22 cellular contexts compared by ENCODE assay signal in the genomic region with DNA sequence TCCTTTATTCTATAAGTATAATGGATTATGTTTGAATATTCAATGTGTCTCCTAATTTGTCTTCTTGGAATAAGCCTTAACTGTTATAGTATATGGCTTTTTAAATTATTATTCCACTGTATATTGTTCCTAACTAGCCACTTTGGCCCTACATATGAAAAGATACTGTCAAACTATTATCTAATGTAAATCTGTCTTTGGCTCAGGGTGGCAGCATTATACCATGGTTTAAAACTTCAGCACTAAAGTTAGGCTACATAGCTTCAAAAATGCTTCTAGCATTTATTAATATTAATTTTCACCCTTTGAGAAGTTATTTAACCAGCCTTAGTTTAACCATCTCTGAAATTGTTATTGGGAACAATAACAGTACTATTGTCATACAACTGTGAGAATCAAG.
A peak's percentile ranks its signal among the peaks of the same experiment; 100 is the strongest.
DNase-seq lines count a peak whose midpoint lies in the region; ATAC-seq, FAIRE-seq and TF ChIP-seq lines count a peak whose summit lies in the region.
"Had no signal": no experiment of that assay in that cellular context is flagged by ENCODE, and none has a peak within 500 bp of the region (broad histone marks: within the 10 kb centered on the region; RNA-seq: fewer than 3 reads in every experiment).

No MANE protein-coding gene starts in this region.

- H3K18ac ChIP-seq in H1 (ENCODE audit: extremely low read depth, low read length): no peak overlapping the region

- H3K4me3 ChIP-seq in GM23248 (no peak overlapping the region), H1 (ENCODE audit: extremely low read depth in 1 of 4, insufficient read depth in 2 of 4, low read depth in 3 of 4, low read length in 4 of 4) (no peak overlapping the region), testis (no peak overlapping the region)
- no peak overlapping the region for H3K4me3 ChIP-seq in naive thymus-derived CD4-positive, alpha-beta T cell (ENCODE audit: low read length)
- H3K4me3 ChIP-seq: K562, pancreas, SJSA1, spleen, uterus had no signal

- no peak for TF ChIP-seq CTCF in H1 (IDR thresholded peaks at IDR 0.05; ENCODE audit: control extremely low read depth in 1 of 3, insufficient read depth in 1 of 3, low read depth in 1 of 3, low read length in 3 of 3)
- no peak for TF ChIP-seq CTCF in testis (IDR thresholded peaks at IDR 0.05)

- H3K9me2 ChIP-seq in GM23248 (ENCODE audit: insufficient read depth): no peaks in the 10 kb centered on the region

- H3K4me2 ChIP-seq in GM23248 (ENCODE audit: unreplicated experiment): peak overlapping the region; percentile 64
- H3K4me2 ChIP-seq in H1 (ENCODE audit: insufficient read depth in 1 of 2, low read depth in 2 of 2, low read length in 2 of 2): no peak overlapping the region

- POLR2A ChIA-PET in H1 (lab: Charles Lee; ENCODE audit: partially characterized antibody): no interaction called here
- POLR2A ChIA-PET in naive thymus-derived CD4-positive, alpha-beta T cell (lab: Charles Lee): no interaction called here

- no peaks in the 10 kb centered on the region for H3K27me3 Mint-ChIP-seq in stimulated activated memory B cell treated with anti-CD40 and anti-IgM and Interleukin-4, amounts not matched to agents 10 μg/mL and 1 μg/mL and 100 μg/mL, for 72 hours
- no peaks in the 10 kb centered on the region for H3K27me3 Mint-ChIP-seq in naive thymus-derived CD4-positive, alpha-beta T cell
- H3K27me3 Mint-ChIP-seq: activated naive CD4-positive, alpha-beta T cell treated with anti-CD3 and anti-CD28 coated beads, Interleukin-2, amount 50 U/mL, for 24 hours had no signal

- H2BK5ac ChIP-seq in H1 (ENCODE audit: low read depth, low read length): no peak overlapping the region

- no peaks in the 10 kb centered on the region for H3K36me3 ChIP-seq in GM23248 (ENCODE audit: low read depth)
- no peaks in the 10 kb centered on the region for H3K36me3 ChIP-seq in H1 (ENCODE audit: control insufficient read depth in 2 of 4, insufficient read depth in 4 of 4, low read length in 3 of 4)
- H3K36me3 ChIP-seq in testis (ENCODE audit: low read depth, missing control alignments): no peaks in the 10 kb centered on the region
- H3K36me3 ChIP-seq in naive thymus-derived CD4-positive, alpha-beta T cell (ENCODE audit: control insufficient read depth in 2 of 3, insufficient read depth in 3 of 3, low read length in 3 of 3): no peaks in the 10 kb centered on the region
- H3K36me3 ChIP-seq: pancreas, SJSA1, spleen, uterus had no signal

- no peak overlapping the region for H2BK15ac ChIP-seq in H1 (ENCODE audit: low read length)

- H3K9ac ChIP-seq in GM23248: no peak overlapping the region
- H3K9ac ChIP-seq in H1 (replicated peaks in 1 of 4; ENCODE audit: extremely low read depth in 1 of 4, low read depth in 3 of 4, low read length in 3 of 4): no peak overlapping the region

- H3K23me2 ChIP-seq in H1 (ENCODE audit: low read depth, low read length): no peaks in the 10 kb centered on the region

- in situ Hi-C loops in GM23248 (cut with MboI): no loop called here

- H2AK5ac ChIP-seq in H1 (ENCODE audit: low read depth, low read length): no peak overlapping the region

- 0 out of 2 replicates have a peak, but pooled peaks cover 3% of the 10 kb centered on the region for H3F3A ChIP-seq in GM23248 (ENCODE audit: insufficient read depth)

- no peaks in the 10 kb centered on the region for H4K20me1 ChIP-seq in GM23248 (ENCODE audit: insufficient read depth)
- H4K20me1 ChIP-seq in H1 (replicated peaks in 1 of 2; ENCODE audit: control insufficient read depth in 1 of 2, insufficient read depth in 2 of 2, low read length in 2 of 2): no peaks in the 10 kb centered on the region

- no peak overlapping the region for H3K14ac ChIP-seq in H1 (ENCODE audit: insufficient read length)

- H3K27ac ChIP-seq in GM23248 (no peak overlapping the region; the same call in 1 of the 2 replicates), H1 (ENCODE audit: low read depth, low read length) (no peak overlapping the region), testis (no peak overlapping the region)
- no peak overlapping the region for H3K27ac ChIP-seq in naive thymus-derived CD4-positive, alpha-beta T cell (ENCODE audit: low read depth, low read length)
- H3K27ac ChIP-seq: pancreas, SJSA1, spleen, uterus had no signal

- peak overlapping the region; percentile 12 for H2AFZ ChIP-seq in GM23248
- no peak overlapping the region for H2AFZ ChIP-seq in H1 (ENCODE audit: low read length)

- H3K4ac ChIP-seq in H1 (replicated peaks; ENCODE audit: insufficient read length, low read depth, low read length): no peak overlapping the region

- no peak for TF ChIP-seq POLR2A in H1 (IDR thresholded peaks at IDR 0.05; ENCODE audit: control extremely low read depth in 1 of 2, low read depth in 2 of 2, low read length in 2 of 2)
- TF ChIP-seq POLR2A in testis (IDR thresholded peaks at IDR 0.05): no peak

- H3K4me3 Mint-ChIP-seq in stimulated activated memory B cell treated with anti-CD40 and anti-IgM and Interleukin-4, amounts not matched to agents 10 μg/mL and 1 μg/mL and 100 μg/mL, for 72 hours: no peak overlapping the region
- H3K4me3 Mint-ChIP-seq in naive thymus-derived CD4-positive, alpha-beta T cell: no peak overlapping the region
- H3K4me3 Mint-ChIP-seq: activated naive CD4-positive, alpha-beta T cell treated with anti-CD3 and anti-CD28 coated beads, Interleukin-2, amount 50 U/mL, for 24 hours had no signal

- H3K36me3 Mint-ChIP-seq in stimulated activated memory B cell treated with anti-CD40 and anti-IgM and Interleukin-4, amounts not matched to agents 10 μg/mL and 1 μg/mL and 100 μg/mL, for 72 hours: no peaks in the 10 kb centered on the region
- no peaks in the 10 kb centered on the region for H3K36me3 Mint-ChIP-seq in naive thymus-derived CD4-positive, alpha-beta T cell
- H3K36me3 Mint-ChIP-seq: activated naive CD4-positive, alpha-beta T cell treated with anti-CD3 and anti-CD28 coated beads, Interleukin-2, amount 50 U/mL, for 24 hours had no signal

- H3K4me1 ChIP-seq in GM23248 (ENCODE audit: insufficient read depth) (peaks cover 14% of the 10 kb centered on the region), H1 (replicated peaks in 1 of 4; ENCODE audit: control insufficient read depth in 3 of 4, insufficient read depth in 4 of 4, low read length in 3 of 4) (peaks cover 0 to 2% (median 0%) of the 10 kb centered on the region in 4 experiments; a peak in 1 of 7 replicates), testis (no peaks in the 10 kb centered on the region)
- no peaks in the 10 kb centered on the region for H3K4me1 ChIP-seq in naive thymus-derived CD4-positive, alpha-beta T cell (ENCODE audit: control insufficient read depth in 2 of 2, insufficient read depth in 2 of 2, low read length in 2 of 2)
- H3K4me1 ChIP-seq: pancreas, SJSA1, spleen, uterus had no signal

- H3K27ac Mint-ChIP-seq in stimulated activated memory B cell treated with anti-CD40 and anti-IgM and Interleukin-4, amounts not matched to agents 10 μg/mL and 1 μg/mL and 100 μg/mL, for 72 hours: no peak overlapping the region
- no peak overlapping the region for H3K27ac Mint-ChIP-seq in naive thymus-derived CD4-positive, alpha-beta T cell
- H3K27ac Mint-ChIP-seq: activated naive CD4-positive, alpha-beta T cell treated with anti-CD3 and anti-CD28 coated beads, Interleukin-2, amount 50 U/mL, for 24 hours had no signal

- H2BK20ac ChIP-seq in H1 (ENCODE audit: low read length): no peak overlapping the region

- H3K9me3 Mint-ChIP-seq in stimulated activated memory B cell treated with anti-CD40 and anti-IgM and Interleukin-4, amounts not matched to agents 10 μg/mL and 1 μg/mL and 100 μg/mL, for 72 hours: no peaks in the 10 kb centered on the region
- H3K9me3 Mint-ChIP-seq in naive thymus-derived CD4-positive, alpha-beta T cell: peaks cover 0 to 6% (median 0%) of the 10 kb centered on the region in 11 donors
- H3K9me3 Mint-ChIP-seq: activated naive CD4-positive, alpha-beta T cell treated with anti-CD3 and anti-CD28 coated beads, Interleukin-2, amount 50 U/mL, for 24 hours had no signal

- ATAC-seq in stimulated activated memory B cell treated with anti-CD40 and anti-IgM and Interleukin-4, amounts not matched to agents 10 μg/mL and 1 μg/mL and 100 μg/mL, for 72 hours: no peak
- ATAC-seq in naive thymus-derived CD4-positive, alpha-beta T cell: no peak
- ATAC-seq in HG02970 (IDR thresholded peaks at IDR 0.05; ENCODE audit: low FRiP score, unreplicated experiment): no peak
- ATAC-seq: HCT116, K562, pancreas had no signal

- H3K79me1 ChIP-seq in H1 (ENCODE audit: low read depth, low read length): no peaks in the 10 kb centered on the region

- H2BK120ac ChIP-seq in H1 (replicated peaks; ENCODE audit: low read depth, low read length): no peak overlapping the region

- H3K27me3 ChIP-seq in GM23248 (replicated peaks; ENCODE audit: insufficient read depth): no peaks in the 10 kb centered on the region
- no peaks in the 10 kb centered on the region for H3K27me3 ChIP-seq in H1 (replicated peaks in 1 of 4; ENCODE audit: control insufficient read depth in 3 of 4, extremely low read depth in 1 of 4, insufficient read depth in 3 of 4, low read length in 3 of 4)
- no peaks in the 10 kb centered on the region for H3K27me3 ChIP-seq in testis
- no peaks in the 10 kb centered on the region for H3K27me3 ChIP-seq in naive thymus-derived CD4-positive, alpha-beta T cell (ENCODE audit: control insufficient read depth in 2 of 2, insufficient read depth in 2 of 2, low read length in 2 of 2)
- H3K27me3 ChIP-seq: pancreas, SJSA1, spleen, uterus had no signal

- H3K79me2 ChIP-seq in GM23248 (ENCODE audit: insufficient read depth) (no peaks in the 10 kb centered on the region), H1 (ENCODE audit: control insufficient read depth in 1 of 2, insufficient read depth in 2 of 2, low read length in 2 of 2) (no peaks in the 10 kb centered on the region)

- H4K8ac ChIP-seq in H1 (ENCODE audit: extremely low read depth, insufficient read depth, low read length): no peak overlapping the region

- no peak for FAIRE-seq in H1 (lab: Jason Lieb, UNC)
- FAIRE-seq: K562 had no signal

- peak overlapping the region; percentile 74 for H4K5ac ChIP-seq in H1 (ENCODE audit: insufficient read length, low read depth, low read length)

- TF ChIP-seq EP300 in H1 (IDR thresholded peaks at IDR 0.05; ENCODE audit: borderline replicate concordance in 1 of 2, low read depth in 2 of 2, low read length in 2 of 2): no peak

- no peaks in the 10 kb centered on the region for H3K9me3 ChIP-seq in GM23248 (ENCODE audit: low read depth)
- H3K9me3 ChIP-seq in H1 (ENCODE audit: insufficient read depth in 2 of 2, low read depth in 1 of 2, low read length in 1 of 2): no peaks in the 10 kb centered on the region
- no peaks in the 10 kb centered on the region for H3K9me3 ChIP-seq in testis
- no peaks in the 10 kb centered on the region for H3K9me3 ChIP-seq in naive thymus-derived CD4-positive, alpha-beta T cell (ENCODE audit: control insufficient read depth in 2 of 3, low read length in 3 of 3)
- H3K9me3 ChIP-seq: pancreas, SJSA1, spleen, uterus had no signal

- TF ChIP-seq RAD21 in H1 (IDR thresholded peaks at IDR 0.05 in 1 of 2, conservative IDR thresholded peaks at IDR 0.05 in 1 of 2; ENCODE audit: low read depth in 2 of 2, low read length in 2 of 2): peak; percentile 64 to 65

- intact Hi-C loops in testis (cut with DNase I; ENCODE audit: low total_unique reads): no loop called here
- intact Hi-C loops in naive thymus-derived CD4-positive, alpha-beta T cell (cut with micrococcal nuclease): no loop called here

- H3K23ac ChIP-seq in H1 (ENCODE audit: insufficient read length): no peak overlapping the region

- H3K4me1 Mint-ChIP-seq in stimulated activated memory B cell treated with anti-CD40 and anti-IgM and Interleukin-4, amounts not matched to agents 10 μg/mL and 1 μg/mL and 100 μg/mL, for 72 hours: no peaks in the 10 kb centered on the region
- H3K4me1 Mint-ChIP-seq in naive thymus-derived CD4-positive, alpha-beta T cell: no peaks in the 10 kb centered on the region
- H3K4me1 Mint-ChIP-seq: activated naive CD4-positive, alpha-beta T cell treated with anti-CD3 and anti-CD28 coated beads, Interleukin-2, amount 50 U/mL, for 24 hours had no signal

- DNase-seq in GM23248 (peak; percentile 41), OCI-M1 (lab: John Stamatoyannopoulos, UW) (peak; percentile 15), H1 (ENCODE audit: low read depth in 1 of 2, low spot score in 2 of 2) (no peak), myocyte (ENCODE audit: low read depth) (peak; percentile 10), testis (no peak)
- no peak for DNase-seq in naive thymus-derived CD4-positive, alpha-beta T cell
- DNase-seq: activated CD4-positive, alpha-beta T cell treated with anti-CD3 and anti-CD28 coated beads for 48 hours; activated T-cell treated with anti-CD3 and anti-CD28 coated beads for 4 hours; central memory CD4-positive, alpha-beta T cell; GF-D8; islet precursor cell; pancreas; spleen; stimulated activated naive CD4-positive, alpha-beta T cell; T1000; uterus had no signal

- H2BK12ac ChIP-seq in H1 (ENCODE audit: low read depth, low read length): no peak overlapping the region

- CTCF ChIA-PET in H1 (lab: Charles Lee; ENCODE audit: partially characterized antibody): interaction anchor here (0.7 to 1.6 kb wide), 3 partner anchors 43 to 285 kb away, joined by 3 to 4 read pairs (median 3); no protein-coding TSS in a partner anchor
- CTCF ChIA-PET in naive thymus-derived CD4-positive, alpha-beta T cell (lab: Charles Lee): no interaction called here

- no peak overlapping the region for H4K91ac ChIP-seq in H1 (replicated peaks; ENCODE audit: insufficient read length, low read length)

- H3K56ac ChIP-seq in H1 (replicated peaks; ENCODE audit: insufficient read length, low read depth, low read length): no peak overlapping the region

Comparison
In these comparisons a context has a peak if more than half of its experiments do, and no peak if none do; other contexts are left out.
1. DNase-seq: peak in GM23248 (single experiment), OCI-M1 (single experiment) and myocyte (single experiment); none in H1 (0 of 2), testis (single experiment) and naive thymus-derived CD4-positive, alpha-beta T cell (0 of 9).